Comparison of ENCODE assay signal across 2 cellular contexts in the genomic region with DNA sequence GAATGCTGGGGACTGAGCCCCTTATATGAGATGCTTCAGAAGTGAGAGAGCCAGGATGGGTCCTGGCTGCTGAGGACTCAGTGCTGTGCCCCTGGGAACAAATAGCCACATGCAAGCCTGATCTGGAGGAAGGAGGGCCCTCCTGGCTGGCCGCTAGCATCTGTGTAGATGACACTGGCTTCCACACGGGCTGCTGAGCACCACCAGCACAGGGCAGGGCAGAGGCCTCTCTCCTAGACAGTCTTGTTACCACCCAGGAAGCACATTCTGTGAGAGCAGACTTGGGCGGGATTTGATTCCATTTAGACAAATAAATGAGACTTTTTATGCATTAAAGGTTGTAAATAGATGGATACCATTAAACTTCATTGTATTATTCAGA.
TF ChIP-seq lines count a peak whose summit lies in the region.

No MANE protein-coding gene starts in this region.

TF ChIP-seq in SK-N-SH treated with all-trans-retinoic acid at 6 μM for 48 hours, 23 proteins besides CTCF, POLR2A, EP300 and RAD21 (continued from another document):
- TF ChIP-seq PPARA (CRISPR knock-in tag; IDR thresholded peaks at IDR 0.05; ENCODE audit: borderline replicate concordance) (no peak), ZC3H10 (CRISPR knock-in tag; IDR thresholded peaks at IDR 0.05) (no peak)
- TF ChIP-seq, protein P1, sequence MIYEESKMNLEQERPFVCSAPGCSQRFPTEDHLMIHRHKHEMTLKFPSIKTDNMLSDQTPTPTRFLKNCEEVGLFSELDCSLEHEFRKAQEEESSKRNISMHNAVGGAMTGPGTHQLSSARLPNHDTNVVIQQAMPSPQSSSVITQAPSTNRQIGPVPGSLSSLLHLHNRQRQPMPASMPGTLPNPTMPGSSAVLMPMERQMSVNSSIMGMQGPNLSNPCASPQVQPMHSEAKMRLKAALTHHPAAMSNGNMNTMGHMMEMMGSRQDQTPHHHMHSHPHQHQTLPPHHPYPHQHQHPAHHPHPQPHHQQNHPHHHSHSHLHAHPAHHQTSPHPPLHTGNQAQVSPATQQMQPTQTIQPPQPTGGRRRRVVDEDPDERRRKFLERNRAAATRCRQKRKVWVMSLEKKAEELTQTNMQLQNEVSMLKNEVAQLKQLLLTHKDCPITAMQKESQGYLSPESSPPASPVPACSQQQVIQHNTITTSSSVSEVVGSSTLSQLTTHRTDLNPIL (CRISPR knock-in tag; IDR thresholded peaks at IDR 0.05; ENCODE audit: low read depth) = no peak

TF ChIP-seq in SK-N-SH, 30 proteins besides CTCF, POLR2A, EP300 and RAD21 (continued from another document):
- TF ChIP-seq TEAD4 (IDR thresholded peaks at IDR 0.05; ENCODE audit: borderline replicate concordance, insufficient read depth) (no peak), CHD2 (IDR thresholded peaks at IDR 0.05; ENCODE audit: low read length, partially characterized antibody) (no peak), RFX5 (IDR thresholded peaks at IDR 0.05; ENCODE audit: low read length) (no peak), TCF12 (IDR thresholded peaks at IDR 0.05) (no peak), FOSL2 (IDR thresholded peaks at IDR 0.05; ENCODE audit: borderline replicate concordance, low read depth) (no peak), RCOR1 (IDR thresholded peaks at IDR 0.05; ENCODE audit: low read length) (no peak), FOXJ3 (CRISPR knock-in tag; IDR thresholded peaks at IDR 0.05) (no peak), SMC3 (IDR thresholded peaks at IDR 0.05; ENCODE audit: low read depth, low read length) (no peak), POLR2AphosphoS5 (IDR thresholded peaks at IDR 0.05; ENCODE audit: low read depth, low read length) (no peak), RXRA (IDR thresholded peaks at IDR 0.05; ENCODE audit: borderline replicate concordance, low read depth) (no peak), GABPA (IDR thresholded peaks at IDR 0.05; ENCODE audit: low read depth) (no peak), TAF1 (IDR thresholded peaks at IDR 0.05; ENCODE audit: borderline replicate concordance, low read depth, low read length) (no peak)
- TF ChIP-seq, protein P2, sequence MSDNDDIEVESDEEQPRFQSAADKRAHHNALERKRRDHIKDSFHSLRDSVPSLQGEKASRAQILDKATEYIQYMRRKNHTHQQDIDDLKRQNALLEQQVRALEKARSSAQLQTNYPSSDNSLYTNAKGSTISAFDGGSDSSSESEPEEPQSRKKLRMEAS (IDR thresholded peaks at IDR 0.05; ENCODE audit: low read depth) = no peak
